15 cellular contexts compared by ENCODE assay signal in the genomic region with DNA sequence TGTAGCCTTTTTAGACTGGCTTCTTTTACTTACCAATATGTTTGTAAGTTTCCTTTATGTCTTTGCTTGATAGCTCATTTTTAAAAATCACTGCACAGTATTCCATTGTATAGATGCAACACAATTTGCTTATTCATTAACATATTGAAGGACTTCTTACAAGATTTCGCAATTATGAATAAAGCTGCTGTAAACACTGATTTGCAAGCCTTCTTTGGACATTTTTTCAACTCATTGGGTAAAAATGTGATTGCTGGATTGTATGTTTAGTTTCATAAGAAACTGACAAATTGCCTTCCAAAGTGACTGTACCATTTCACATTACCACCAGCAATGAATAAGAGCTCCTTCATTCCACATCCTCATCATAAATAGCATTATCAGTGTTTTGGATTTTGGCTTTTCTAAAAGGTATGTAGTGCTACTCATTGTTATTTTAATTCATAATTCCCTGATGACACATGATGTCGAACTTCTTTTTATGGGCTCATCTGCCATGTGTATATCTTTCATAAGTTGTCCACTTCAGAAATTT.
"Had no signal": no experiment of that assay in that cellular context is flagged by ENCODE, and none has a peak within 500 bp of the region (broad histone marks: within the 10 kb centered on the region; RNA-seq: fewer than 3 reads in every experiment).

No MANE protein-coding gene starts in this region.

- ATAC-seq: left ventricle myocardium superior; naive thymus-derived CD8-positive, alpha-beta T cell had no signal

- DNase-seq: activated CD4-positive, alpha-beta T cell treated with anti-CD3 and anti-CD28 coated beads, Interleukin-2, amount 50 U/mL, for 1 hour; activated naive CD4-positive, alpha-beta T cell; activated naive CD8-positive, alpha-beta T cell treated with anti-CD3 and anti-CD28 coated beads, Interleukin-2, amount 10 ng/mL, durations not matched to agents 7 days and 5 days; cerebellar nuclear complex; dermis blood vessel endothelial cell; glutamatergic neuron; kidney glomerular epithelial cell; left ventricle myocardium superior; mesenchymal stem cell; naive thymus-derived CD8-positive, alpha-beta T cell; retina; small intestine; stimulated activated CD4-positive, alpha-beta T cell treated with anti-CD3 and anti-CD28 coated beads, Interleukin-4, amount 100 ng/mL, for 24 hours; stimulated activated naive CD4-positive, alpha-beta T cell treated with Interleukin-2 at 50 U/mL for 16 hours; trophoblast cell had no signal
